In the genomic region with DNA sequence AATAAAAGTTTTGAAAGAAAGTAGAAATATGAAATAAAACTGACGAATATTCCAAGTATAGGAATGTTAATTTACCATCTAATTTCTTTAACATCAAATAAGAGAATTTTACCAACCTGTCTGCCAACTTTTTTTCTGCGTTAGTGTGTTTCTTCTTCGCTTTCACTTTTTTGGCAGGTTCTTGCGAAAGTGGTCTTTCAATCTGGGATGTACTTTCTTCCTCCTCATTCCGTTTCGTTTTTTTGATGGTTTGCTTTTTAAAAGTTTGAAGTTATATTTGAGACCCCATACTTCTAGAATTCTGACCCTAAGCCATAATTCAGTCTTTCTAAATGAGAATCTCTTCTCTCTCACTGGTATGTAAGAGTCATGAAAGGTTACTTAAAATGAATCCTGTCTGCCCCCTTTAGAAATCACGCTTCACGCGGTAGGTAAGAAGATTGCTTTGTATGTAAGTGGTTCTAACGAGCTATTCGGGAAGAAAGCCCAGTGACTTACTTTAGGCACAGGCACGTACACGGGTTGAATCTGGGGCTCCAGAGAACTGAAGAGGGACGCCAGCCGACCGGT, we compare ENCODE assay signal across 8 cellular contexts. TPM values are rescaled to one million over a fixed set of nuclear protein-coding genes. Genes with fewer than 3 reads are reported as not detected.
DNase-seq lines count a peak whose midpoint lies in the region; ATAC-seq, FAIRE-seq and TF ChIP-seq lines count a peak whose summit lies in the region.

No MANE protein-coding gene starts in this region.

- no peaks in the 10 kb centered on the region for H3K27me3 ChIP-seq in CD8-positive, alpha-beta T cell (ENCODE audit: insufficient read depth, low read length)
- no peaks in the 10 kb centered on the region for H3K27me3 ChIP-seq in neuron (ENCODE audit: insufficient read depth, low read length)

- CTCF ChIA-PET in CD8-positive, alpha-beta T cell (lab: Charles Lee): interaction anchor here (0.8 to 1.4 kb wide), 5 partner anchors 10 to 351 kb away, joined by 3 to 4 read pairs (median 4); no protein-coding TSS in a partner anchor

- H2AFZ ChIP-seq in neuron (ENCODE audit: low read depth, low read length): peak overlapping the region; percentile 77

- H3K4me3 ChIP-seq in CD8-positive, alpha-beta T cell (ENCODE audit: low read depth, low read length): peak overlapping the region; percentile 89
- peak overlapping the region; percentile 76 for H3K4me3 ChIP-seq in epithelial cell of proximal tubule (ENCODE audit: low read depth, low read length)
- peak overlapping the region; percentile 98 for H3K4me3 ChIP-seq in neuron (ENCODE audit: low read length)

- no peak for TF ChIP-seq CTCF in CD8-positive, alpha-beta T cell (IDR thresholded peaks at IDR 0.05)
- TF ChIP-seq CTCF in epithelial cell of proximal tubule (conservative IDR thresholded peaks at IDR 0.05; ENCODE audit: low read depth, low read length): no peak

- intact Hi-C loops in CD8-positive, alpha-beta T cell (cut with DNase I, micrococcal nuclease): loop anchor here in 1 of 2 experiments (1.0 to 10.0 kb wide), 3 partner anchors 31 to 164 kb away; a partner anchor contains a TSS

- ATAC-seq in CD8-positive, alpha-beta T cell: peak; percentile 61
- peak; percentile 43 for ATAC-seq in HG03439 (IDR thresholded peaks at IDR 0.05; ENCODE audit: unreplicated experiment)

- peaks cover 14% of the 10 kb centered on the region for H3K36me3 ChIP-seq in CD8-positive, alpha-beta T cell (ENCODE audit: insufficient read depth, low read length)
- H3K36me3 ChIP-seq in neuron (ENCODE audit: insufficient read depth, low read length): peaks cover 35% of the 10 kb centered on the region

- peak overlapping the region; percentile 100 for H3K27ac Mint-ChIP-seq in CD8-positive, alpha-beta T cell

- no peak for FAIRE-seq in GM19239 (lab: Jason Lieb, UNC)

- POLR2A ChIA-PET in CD8-positive, alpha-beta T cell (lab: Charles Lee): interaction anchor here (0.6 to 1.6 kb wide), 22 partner anchors 8 to 683 kb away, joined by 3 to 25 read pairs (median 4); a partner anchor contains a TSS

- H3K4me1 Mint-ChIP-seq in CD8-positive, alpha-beta T cell (ENCODE audit: low read depth): peaks cover 18% of the 10 kb centered on the region

- DNase-seq in CD8-positive, alpha-beta T cell: no peak
- DNase-seq in GM19239 (ENCODE audit: insufficient read length, low spot score): peak; percentile 27
- DNase-seq in SKM-1 treated with dmso at 0.1 percent for 144 hours (lab: John Stamatoyannopoulos, UW; ENCODE audit: unreplicated experiment): peak; percentile 73
- DNase-seq in epithelial cell of proximal tubule (ENCODE audit: low read depth): peak; percentile 38
- DNase-seq in NCI-H69 (lab: John Stamatoyannopoulos, UW): no peak
- DNase-seq in T-helper 9 cell: no peak

- no peaks in the 10 kb centered on the region for H3K9me3 Mint-ChIP-seq in CD8-positive, alpha-beta T cell

- no peaks in the 10 kb centered on the region for H3K27me3 Mint-ChIP-seq in CD8-positive, alpha-beta T cell (ENCODE audit: low read depth)

- peaks cover 21% of the 10 kb centered on the region for H3K36me3 Mint-ChIP-seq in CD8-positive, alpha-beta T cell

- peak overlapping the region; percentile 99 for H3K4me3 Mint-ChIP-seq in CD8-positive, alpha-beta T cell

- peak overlapping the region; percentile 93 for H3K27ac ChIP-seq in CD8-positive, alpha-beta T cell (ENCODE audit: low read depth, low read length)

- H3K4me1 ChIP-seq in CD8-positive, alpha-beta T cell (ENCODE audit: insufficient read depth, low read length): peaks cover 40% of the 10 kb centered on the region
- peaks cover 15% of the 10 kb centered on the region for H3K4me1 ChIP-seq in neuron (ENCODE audit: insufficient read depth, low read length)

- no peaks in the 10 kb centered on the region for H3K9me3 ChIP-seq in CD8-positive, alpha-beta T cell (ENCODE audit: low read length)
- H3K9me3 ChIP-seq in neuron (ENCODE audit: low read length): no peaks in the 10 kb centered on the region

RNA-seq across cellular contexts. Expression of a gene that starts 0.6 kb away (rescaled TPM):
- 100 to 1,000 TPM; 243 to 267 TPM for total RNA-seq in CD8-positive, alpha-beta T cell
- total RNA-seq in epithelial cell of proximal tubule: 66.6 and 87.2 TPM in 2 replicates

RNA-seq across cellular contexts. Expression of a gene that starts 31.8 kb away (rescaled TPM):
- total RNA-seq in CD8-positive, alpha-beta T cell: 100 to 1,000 TPM; 165 to 166 TPM
- 101 and 123 TPM in 2 replicates for total RNA-seq in epithelial cell of proximal tubule

Comparison
In these comparisons a context has a peak if more than half of its experiments do, and no peak if none do; other contexts are left out.
1. DNase-seq: peak in GM19239 (single experiment), SKM-1 treated with dmso at 0.1 percent for 144 hours (single experiment) and epithelial cell of proximal tubule (single experiment); none in CD8-positive, alpha-beta T cell (0 of 7), NCI-H69 (single experiment) and T-helper 9 cell (single experiment).
2. Peak in every context shown above with its lines, with median percentiles within 50 percentile points of each other: H3K4me3 ChIP-seq.